In the genomic region with DNA sequence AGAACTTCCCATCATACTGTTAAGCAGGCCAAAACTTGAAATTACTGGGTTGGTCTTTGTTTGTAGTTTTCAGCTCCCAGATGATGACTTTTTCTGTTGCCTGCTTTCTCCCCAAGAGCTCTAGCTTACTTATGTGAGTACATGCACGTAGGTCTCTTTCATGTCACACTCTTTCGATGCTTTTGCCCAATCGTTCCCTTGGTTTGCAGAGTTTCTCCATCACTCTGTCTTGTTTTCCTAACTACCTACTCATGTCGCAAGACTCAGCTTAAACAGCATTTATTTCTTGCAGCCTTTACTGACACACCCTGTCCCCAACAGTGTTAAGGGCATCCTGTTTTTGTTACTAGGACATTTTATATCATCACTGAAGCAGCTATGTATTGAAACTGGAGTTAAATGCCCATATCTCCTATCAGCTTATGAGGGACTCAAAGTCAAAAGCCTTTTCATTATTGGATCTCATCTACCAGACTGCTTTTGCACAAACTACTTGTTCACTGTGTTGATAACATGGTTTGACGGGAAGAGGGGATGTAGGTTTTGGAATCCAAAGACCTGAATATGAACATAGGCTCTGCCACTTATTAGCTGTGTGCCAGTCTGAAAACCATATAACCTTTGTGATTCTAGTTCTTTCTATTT, we compare ENCODE assay signal across 22 cellular contexts. TPM values are rescaled to one million over a fixed set of nuclear protein-coding genes. Genes with fewer than 3 reads are reported as not detected.
"Had no signal": no experiment of that assay in that cellular context is flagged by ENCODE, and none has a peak within 500 bp of the region (broad histone marks: within the 10 kb centered on the region; RNA-seq: fewer than 3 reads in every experiment).

No MANE protein-coding gene starts in this region.

- DNase-seq: activated CD4-positive, alpha-beta T cell treated with anti-CD3 and anti-CD28 coated beads, Interleukin-2, amount 50 U/mL, for 48 hours; activated CD4-positive, CD25-positive, alpha-beta regulatory T cell treated with anti-CD3 and anti-CD28 coated beads, Interleukin-2, amount 50 U/mL, for 72 hours; activated naive CD4-positive, alpha-beta T cell treated with anti-CD3 and anti-CD28 coated beads, Interleukin-2, amount 10 ng/mL, durations not matched to agents 7 days and 5 days; activated T-cell treated with anti-CD3 and anti-CD28 coated beads, Interleukin-2, amount 50 U/mL, for 24 hours; dermis blood vessel endothelial cell; endodermal cell; heart right ventricle; left cardiac atrium; midbrain; pancreas; sigmoid colon; stimulated activated CD4-positive, alpha-beta T cell treated with anti-CD3 and anti-CD28 coated beads, Interleukin-12 subunit alpha, Interleukin-12 subunit beta, amount 100 ng/mL, for 4 hours; stimulated activated CD4-positive, alpha-beta T cell treated with anti-CD3 and anti-CD28 coated beads, Interleukin-2, amount 100 ng/mL, for 24 hours had no signal

- H3K36me3 ChIP-seq: neural progenitor cell had no signal

- H3K27me3 ChIP-seq: gastroesophageal sphincter, heart right ventricle, neural progenitor cell, pancreas, sigmoid colon had no signal

- H3K27ac ChIP-seq: gastroesophageal sphincter, heart right ventricle, neural progenitor cell, pancreas, sigmoid colon had no signal

- H3K9ac ChIP-seq: neural progenitor cell had no signal

- H2AFZ ChIP-seq: neural progenitor cell had no signal

- H3K4me1 ChIP-seq: gastroesophageal sphincter, heart right ventricle, neural progenitor cell, pancreas, sigmoid colon had no signal

- H3K9me3 ChIP-seq: gastroesophageal sphincter, heart right ventricle, pancreas, sigmoid colon had no signal

- ATAC-seq: gastroesophageal sphincter; heart right ventricle; left cardiac atrium; pancreas; stimulated activated effector memory CD8-positive, alpha-beta T cell treated with anti-CD3 and anti-CD28 coated beads, Interleukin-12 subunit alpha, Interleukin-12 subunit beta, amount 100 ng/mL, for 72 hours had no signal

- H3K4me2 ChIP-seq: neural progenitor cell had no signal

- H3K4me3 ChIP-seq: gastroesophageal sphincter, heart right ventricle, neural progenitor cell, pancreas, sigmoid colon had no signal

RNA-seq across cellular contexts. Expression of gene ARG1, which starts 2.9 kb away (rescaled TPM):
- total RNA-seq: astrocyte, bronchial epithelial cell, chondrocyte, dermis blood vessel endothelial cell, endodermal cell, epithelial cell of proximal tubule, lung microvascular endothelial cell, myocyte had no signal
